In genomic region chr11:65817312-65817814, GRCh38 we compare ENCODE assay signal across 8 cellular contexts. TPM values are rescaled to one million over a fixed set of nuclear protein-coding genes. Genes with fewer than 3 reads are reported as not detected.
DNase-seq lines count a peak whose midpoint lies in the region; ATAC-seq and TF ChIP-seq lines count a peak whose summit lies in the region.

No MANE protein-coding gene starts in this region.

- H3K27ac Mint-ChIP-seq in naive thymus-derived CD4-positive, alpha-beta T cell = peak overlapping the region; percentile 51 to 90 (median 70)

- POLR2A ChIA-PET in naive thymus-derived CD4-positive, alpha-beta T cell (lab: Charles Lee) = interaction anchor here (0.6 to 3.0 kb wide), 12 partner anchors 9 to 191 kb away, joined by 3 to 20 read pairs (median 4); partner anchors contain the start of genes AP5B1, FIBP, KAT5 and RNASEH2C

- DNase-seq in BE2C (no peak), KBM-7 (peak; percentile 22), cerebellar cortex (ENCODE audit: low spot score) (peak; percentile 22), T-helper 9 cell (no peak), HK-2 (ENCODE audit: unreplicated experiment) (no peak)
- DNase-seq in naive thymus-derived CD4-positive, alpha-beta T cell = no peak

- in situ Hi-C loops in KBM-7 (cut with MboI; ENCODE audit: low pct_unique_long_range_greater_than_20kb, low sequenced_read_pairs) = no loop called here

- H3K4me3 Mint-ChIP-seq in naive thymus-derived CD4-positive, alpha-beta T cell = peak overlapping the region; percentile 74 to 90 (median 82)

- H3K36me3 Mint-ChIP-seq in naive thymus-derived CD4-positive, alpha-beta T cell = peaks cover 0 to 8% (median 0%) of the 10 kb centered on the region in 5 donors

- TF ChIP-seq CTCF in BE2C (IDR thresholded peaks at IDR 0.05; ENCODE audit: low read depth, low read length) = no peak

- ATAC-seq in naive thymus-derived CD4-positive, alpha-beta T cell = no peak
- ATAC-seq in HG02798 (IDR thresholded peaks at IDR 0.05; ENCODE audit: poor library complexity, unreplicated experiment) = no peak
- no peak for ATAC-seq in HG03571 (IDR thresholded peaks at IDR 0.05; ENCODE audit: unreplicated experiment)

- peaks cover 9% of the 10 kb centered on the region for H3K27me3 ChIP-seq in BE2C
- no peaks in the 10 kb centered on the region for H3K27me3 ChIP-seq in naive thymus-derived CD4-positive, alpha-beta T cell (ENCODE audit: control insufficient read depth in 2 of 2, insufficient read depth in 2 of 2, low read length in 2 of 2)

- no peaks in the 10 kb centered on the region for H3K4me1 ChIP-seq in BE2C
- H3K4me1 ChIP-seq in naive thymus-derived CD4-positive, alpha-beta T cell (ENCODE audit: control insufficient read depth in 2 of 2, insufficient read depth in 2 of 2, low read length in 2 of 2) = peaks cover 7% of the 10 kb centered on the region in 2 donors

- no peaks in the 10 kb centered on the region for H3K36me3 ChIP-seq in BE2C
- peaks cover 0 to 5% (median 0%) of the 10 kb centered on the region in 3 experiments for H3K36me3 ChIP-seq in naive thymus-derived CD4-positive, alpha-beta T cell (ENCODE audit: control insufficient read depth in 2 of 3, insufficient read depth in 3 of 3, low read length in 3 of 3)

- H3K27ac ChIP-seq in naive thymus-derived CD4-positive, alpha-beta T cell (ENCODE audit: low read depth, low read length) = peak overlapping the region; percentile 75

- H3K4me3 ChIP-seq in BE2C (ENCODE audit: low read depth, low read length) = peak overlapping the region; percentile 67
- H3K4me3 ChIP-seq in naive thymus-derived CD4-positive, alpha-beta T cell (ENCODE audit: low read length) = peak overlapping the region; percentile 72

- H3K9me3 ChIP-seq in BE2C = no peaks in the 10 kb centered on the region
- no peaks in the 10 kb centered on the region for H3K9me3 ChIP-seq in naive thymus-derived CD4-positive, alpha-beta T cell (ENCODE audit: control insufficient read depth in 2 of 3, low read length in 3 of 3)

- no peaks in the 10 kb centered on the region for H3K9me3 Mint-ChIP-seq in naive thymus-derived CD4-positive, alpha-beta T cell

- H3K4me1 Mint-ChIP-seq in naive thymus-derived CD4-positive, alpha-beta T cell = peaks cover 6 to 21% (median 17%) of the 10 kb centered on the region in 7 donors

- intact Hi-C loops in naive thymus-derived CD4-positive, alpha-beta T cell (cut with micrococcal nuclease) = no loop called here

- H3K27me3 Mint-ChIP-seq in naive thymus-derived CD4-positive, alpha-beta T cell = peaks cover 0 to 4% (median 0%) of the 10 kb centered on the region in 5 donors

- CTCF ChIA-PET in naive thymus-derived CD4-positive, alpha-beta T cell (lab: Charles Lee) = interaction anchor here (0.7 to 3.4 kb wide), 15 partner anchors 10 to 177 kb away, joined by 3 to 29 read pairs (median 4); partner anchors contain the start of genes AP5B1, KAT5 and SNX32

RNA-seq across cellular contexts. Expression of gene SNX32, which starts 16.4 kb away (rescaled TPM):
- 10.3 TPM for polyA plus RNA-seq in BE2C (2012; ENCODE audit: insufficient read depth, insufficient read length, low read depth)
- total RNA-seq in naive thymus-derived CD4-positive, alpha-beta T cell = 1 to 10 TPM in 3 of 5 experiments, under 1 TPM in 2; 0.81 to 2.0 (median 1.1) TPM
- under 1 TPM; 0.38 to 0.60 TPM for polyA plus RNA-seq in naive thymus-derived CD4-positive, alpha-beta T cell

RNA-seq across cellular contexts. Expression of gene OVOL1, which starts 30.5 kb away (rescaled TPM):
- not detected for polyA plus RNA-seq in BE2C (2012; ENCODE audit: insufficient read depth, insufficient read length, low read depth)
- total RNA-seq in naive thymus-derived CD4-positive, alpha-beta T cell = not detected
- not detected for polyA plus RNA-seq in naive thymus-derived CD4-positive, alpha-beta T cell

RNA-seq across cellular contexts. Expression of gene AP5B1, which starts 36.6 kb away (rescaled TPM):
- polyA plus RNA-seq in BE2C (2012; ENCODE audit: insufficient read depth, insufficient read length, low read depth) = 1.6 TPM
- total RNA-seq in naive thymus-derived CD4-positive, alpha-beta T cell = 10 to 100 TPM; 21.5 to 31.0 (median 23.5) TPM
- 10 to 100 TPM in 1 of 2 donors, 1 to 10 TPM in 1; 8.8 to 19.2 TPM for polyA plus RNA-seq in naive thymus-derived CD4-positive, alpha-beta T cell

RNA-seq across cellular contexts. Expression of gene CFL1, which starts 40.6 kb away (rescaled TPM):
- 2,504 TPM for polyA plus RNA-seq in BE2C (2012; ENCODE audit: insufficient read depth, insufficient read length, low read depth)
- 1,000 to 10,000 TPM in 1 of 5 experiments, 100 to 1,000 TPM in 4; 403 to 1,550 (median 533) TPM for total RNA-seq in naive thymus-derived CD4-positive, alpha-beta T cell
- 1,000 to 10,000 TPM; 2,039 to 2,314 TPM for polyA plus RNA-seq in naive thymus-derived CD4-positive, alpha-beta T cell

RNA-seq across cellular contexts. Expression of gene MUS81, which starts 42.9 kb away (rescaled TPM):
- 116 TPM for polyA plus RNA-seq in BE2C (2012; ENCODE audit: insufficient read depth, insufficient read length, low read depth)
- total RNA-seq in naive thymus-derived CD4-positive, alpha-beta T cell = 100 to 1,000 TPM in 2 of 5 experiments, 10 to 100 TPM in 3; 51.8 to 117 (median 97.7) TPM
- 10 to 100 TPM; 18.3 to 33.0 TPM for polyA plus RNA-seq in naive thymus-derived CD4-positive, alpha-beta T cell

Comparison
In these comparisons a context has a peak if more than half of its experiments do, and no peak if none do; other contexts are left out.
1. DNase-seq: peak in KBM-7 (single experiment) and cerebellar cortex (single experiment); none in BE2C (single experiment), naive thymus-derived CD4-positive, alpha-beta T cell (0 of 9), T-helper 9 cell (single experiment) and HK-2 (single experiment).